22 cellular contexts compared by ENCODE assay signal in genomic region chr9:130297371-130297770, GRCh38. TPM values are rescaled to one million over a fixed set of nuclear protein-coding genes. Genes with fewer than 3 reads are reported as not detected.
"Had no signal": no experiment of that assay in that cellular context is flagged by ENCODE, and none has a peak within 500 bp of the region (broad histone marks: within the 10 kb centered on the region; RNA-seq: fewer than 3 reads in every experiment).

No MANE protein-coding gene starts in this region.

- H3K4me3 ChIP-seq: prostate gland, right lobe of liver, tibial nerve, vagina had no signal

- H3K9me3 ChIP-seq: prostate gland, right lobe of liver, tibial nerve, vagina had no signal

- DNase-seq: activated CD4-positive, alpha-beta T cell treated with anti-CD3 and anti-CD28 coated beads, Interleukin-2, amount 50 U/mL, for 4 hours; activated gamma-delta T cell treated with Interleukin-2 at 50 U/mL for 16 hours; effector memory CD8-positive, alpha-beta T cell; foreskin keratinocyte; hypothalamus; islet precursor cell; stimulated activated CD4-positive, alpha-beta T cell treated with anti-CD3 and anti-CD28 coated beads, Interleukin-4, amount 100 ng/mL, for 24 hours; WERI-Rb-1 had no signal

- H3K4me1 Mint-ChIP-seq: memory B cell; neural crest cell; stimulated activated effector memory CD8-positive, alpha-beta T cell treated with anti-CD3 and anti-CD28 coated beads, Interleukin-12 subunit alpha, Interleukin-12 subunit beta, amount 100 ng/mL, for 72 hours had no signal

- H3K36me3 Mint-ChIP-seq: activated naive CD8-positive, alpha-beta T cell; memory B cell; stimulated activated effector memory CD8-positive, alpha-beta T cell treated with anti-CD3 and anti-CD28 coated beads, Interleukin-12 subunit alpha, Interleukin-12 subunit beta, amount 100 ng/mL, for 72 hours had no signal

- H3K9me3 Mint-ChIP-seq: neural crest cell; T-helper 1 cell treated with Interleukin-12 subunit alpha and Interleukin-12 subunit beta and Interleukin-4 antibody, amounts not matched to agents 30 μg/mL and 1 μg/mL, for 36 hours had no signal

- H3K27ac ChIP-seq: foreskin keratinocyte, prostate gland, right lobe of liver, tibial nerve, vagina, WERI-Rb-1 had no signal

- H3K27me3 ChIP-seq: right lobe of liver, vagina had no signal

- H3K4me3 Mint-ChIP-seq: activated naive CD8-positive, alpha-beta T cell; activated T-helper 1 cell treated with anti-CD3 and anti-CD28 coated beads, Interleukin-12 subunit alpha, Interleukin-12 subunit beta, Interleukin-2, Interleukin-4 antibody, amounts not matched to agents 30 ng/mL and 10 ng/mL and 1 ng/mL, durations not matched to agents 14 hours and 24 hours and 36 hours; effector memory CD8-positive, alpha-beta T cell; memory B cell; neural crest cell; stimulated activated effector memory CD8-positive, alpha-beta T cell treated with anti-CD3 and anti-CD28 coated beads, Interleukin-12 subunit alpha, Interleukin-12 subunit beta, amount 100 ng/mL, for 72 hours; T-helper 1 cell treated with Interleukin-12 subunit alpha and Interleukin-12 subunit beta and Interleukin-4 antibody, amounts not matched to agents 30 μg/mL and 1 μg/mL, for 36 hours had no signal

- FAIRE-seq: bronchial epithelial cell had no signal

- ATAC-seq: effector memory CD8-positive, alpha-beta T cell; foreskin keratinocyte; left lobe of liver; right lobe of liver; stimulated activated effector memory CD8-positive, alpha-beta T cell treated with anti-CD3 and anti-CD28 coated beads, Interleukin-12 subunit alpha, Interleukin-12 subunit beta, amount 100 ng/mL, for 72 hours had no signal

- H3K4me1 ChIP-seq: foreskin keratinocyte, prostate gland, right lobe of liver had no signal

- H3K36me3 ChIP-seq: prostate gland, right lobe of liver, tibial nerve, vagina, WERI-Rb-1 had no signal

RNA-seq across cellular contexts. Expression of gene HMCN2, which starts 31.8 kb away (rescaled TPM):
- total RNA-seq: activated CD8-positive, alpha-beta memory T cell treated with anti-CD3 and anti-CD28 coated beads for 36 hours; activated T-helper 1 cell treated with anti-CD3 and anti-CD28 coated beads, Interleukin-12 subunit alpha, Interleukin-12 subunit beta, Interleukin-2, Interleukin-4 antibody, amounts not matched to agents 30 ng/mL and 10 ng/mL and 1 ng/mL, durations not matched to agents 14 hours and 24 hours and 36 hours; foreskin keratinocyte; mononuclear cell; neural crest cell had no signal
- polyA plus RNA-seq: foreskin keratinocyte had no signal
